ENCODE assay signal across 23 cellular contexts in genomic region chrX:130592204-130592603, GRCh38.
"Had no signal": no experiment of that assay in that cellular context is flagged by ENCODE, and none has a peak within 500 bp of the region (broad histone marks: within the 10 kb centered on the region; RNA-seq: fewer than 3 reads in every experiment).

No MANE protein-coding gene starts in this region.

- H3K9ac ChIP-seq: KMS-11 had no signal

- DNase-seq: MV-4-11, NCI-H1048, NCI-H1105, NCI-H1417, NCI-H1436 treated with DMSO at 0.1 percent for 48 hours, NCI-H1694, NCI-H1930, NCI-H2081, NCI-H2171, NCI-H226, NCI-H446, NCI-H510A, NCI-H524 treated with DMSO at 0.1 percent for 48 hours, NCI-H69, NCI-H774, PC-3, SHP77 had no signal

- ATAC-seq: Panc1, PC-3, SK-N-SH treated with all-trans-retinoic acid at 6 μM for 48 hours had no signal

- FAIRE-seq: HTR-8/SVneo had no signal

- H3K27ac ChIP-seq: HL-60, KMS-11, RWPE1 had no signal

- H3K4me2 ChIP-seq: KMS-11 had no signal
